Comparison of ENCODE assay signal across 8 cellular contexts in the genomic region with DNA sequence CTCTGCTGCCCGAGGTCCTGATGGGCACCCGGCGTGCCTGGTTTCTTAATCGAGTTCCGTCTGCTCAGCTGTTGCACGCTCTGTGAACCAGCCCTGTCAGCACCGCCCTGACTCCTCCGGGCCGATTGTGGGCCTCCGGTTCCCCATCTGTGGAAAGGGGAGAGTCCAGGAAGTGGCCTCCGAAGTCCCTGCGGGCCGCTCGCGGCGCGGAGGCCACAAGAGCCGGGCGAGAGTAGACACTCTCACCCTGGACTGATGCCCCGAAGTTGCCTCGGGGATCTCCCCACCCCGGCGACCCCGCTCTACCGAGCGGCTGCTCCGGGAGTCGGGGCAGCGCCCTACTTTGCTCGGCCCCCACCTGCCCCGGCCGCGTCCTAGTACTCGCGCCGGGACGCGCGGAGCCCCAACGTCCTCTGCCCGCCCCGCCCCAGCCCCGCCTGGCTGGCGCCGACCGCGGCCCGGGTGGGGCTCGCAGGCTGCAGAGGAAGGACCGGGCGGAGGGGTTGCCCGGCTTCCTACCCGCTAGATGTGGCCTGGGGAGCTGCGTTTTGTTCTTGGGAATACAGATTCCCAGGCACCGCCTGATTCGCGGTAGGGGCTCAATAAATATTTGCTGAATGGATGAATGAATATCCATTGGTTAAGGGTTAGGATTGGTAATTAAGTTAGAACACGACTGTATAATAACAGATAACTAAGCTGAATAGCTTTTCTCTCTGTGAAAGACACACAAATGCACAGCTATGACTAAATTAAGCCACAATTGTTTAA.
A peak's percentile ranks its signal among the peaks of the same experiment; 100 is the strongest.
DNase-seq lines count a peak whose midpoint lies in the region; ATAC-seq and TF ChIP-seq lines count a peak whose summit lies in the region.

No MANE protein-coding gene starts in this region.

- peaks cover 7% of the 10 kb centered on the region for H3K36me3 ChIP-seq in SU-DHL-6 (ENCODE audit: low read length)

- H3K27me3 ChIP-seq in SU-DHL-6 (ENCODE audit: low read length): no peaks in the 10 kb centered on the region

- H3K9me2 ChIP-seq in SU-DHL-6 (replicated peaks; ENCODE audit: insufficient read depth, low read length): no peaks in the 10 kb centered on the region

- no peak for TF ChIP-seq CTCF in SU-DHL-6 (IDR thresholded peaks at IDR 0.05; ENCODE audit: insufficient read depth, low read length, poor library complexity, severe bottlenecking)

- peak overlapping the region; percentile 98 for H3K4me2 ChIP-seq in SU-DHL-6 (ENCODE audit: low read depth, low read length, poor library complexity, severe bottlenecking)

- ATAC-seq in HG02852 (IDR thresholded peaks at IDR 0.05; ENCODE audit: unreplicated experiment): peak; percentile 32

- H3F3A ChIP-seq in SU-DHL-6 (ENCODE audit: insufficient read depth): peaks cover 20% of the 10 kb centered on the region

- peak overlapping the region; percentile 82 for H3K4me3 ChIP-seq in SU-DHL-6 (ENCODE audit: insufficient read depth, low read length, poor library complexity, severe bottlenecking)

- H3K79me2 ChIP-seq in SU-DHL-6 (ENCODE audit: insufficient read depth, low read length): peaks cover 32% of the 10 kb centered on the region

- H3K9me3 ChIP-seq in SU-DHL-6 (ENCODE audit: insufficient read depth, low read length): no peaks in the 10 kb centered on the region

- peak overlapping the region; percentile 100 for H3K9ac ChIP-seq in SU-DHL-6 (ENCODE audit: low read length)

- H3K27ac ChIP-seq in SU-DHL-6 (ENCODE audit: low read depth, low read length): peak overlapping the region; percentile 97

- peak; percentile 63 for DNase-seq in NK-92 treated with Interleukin-12 subunit alpha and Interleukin-12 subunit beta, amount 100 ng/mL, for 24 hours (lab: John Stamatoyannopoulos, UW)
- DNase-seq in NK-92 (lab: John Stamatoyannopoulos, UW; ENCODE audit: unreplicated experiment): no peak
- DNase-seq in NCI-H128 (lab: John Stamatoyannopoulos, UW; ENCODE audit: unreplicated experiment): peak; percentile 70
- DNase-seq in astrocyte of the hippocampus (ENCODE audit: low read depth, low spot score): peak; percentile 84
- DNase-seq in hippocampal formation (lab: John Stamatoyannopoulos, UW): peak; percentile 62 to 78
- DNase-seq in retina: peak; percentile 93

- no peaks in the 10 kb centered on the region for H4K20me1 ChIP-seq in SU-DHL-6 (ENCODE audit: low read depth, low read length)

- peak overlapping the region; percentile 78 for H2AFZ ChIP-seq in SU-DHL-6 (ENCODE audit: low read depth, low read length, severe bottlenecking)
